8 cellular contexts compared by ENCODE assay signal in the genomic region with DNA sequence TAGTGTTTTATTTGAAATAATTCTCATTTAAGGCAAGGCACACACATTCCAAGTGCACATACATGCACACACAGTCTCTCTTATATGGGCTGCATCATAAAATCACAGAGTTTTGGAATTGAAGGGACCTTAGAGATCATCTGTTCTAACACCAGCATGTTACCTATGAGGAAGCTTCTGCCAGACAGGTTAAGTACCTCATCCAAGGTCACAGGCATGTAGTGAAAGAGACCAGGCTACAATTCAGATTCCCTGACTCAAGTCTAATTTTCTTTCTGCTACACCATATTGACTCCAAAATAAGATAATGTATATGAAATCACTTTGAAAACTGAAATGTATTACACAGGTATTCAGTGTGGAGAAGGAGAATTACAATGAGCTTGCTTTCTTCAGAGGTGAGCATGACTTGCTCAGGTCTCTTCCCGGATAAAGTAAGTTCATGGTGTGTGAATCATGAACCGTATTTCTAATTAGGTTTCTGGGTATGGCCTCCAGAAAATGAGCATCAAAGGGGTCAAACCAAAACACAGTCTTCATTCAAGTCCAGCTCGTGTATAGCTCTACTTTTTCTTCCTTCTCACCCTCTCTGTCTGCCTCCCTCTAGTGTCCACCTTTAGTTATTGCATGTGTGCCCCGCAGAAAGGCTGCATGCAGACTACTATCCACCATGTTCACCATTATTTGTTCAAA.
DNase-seq lines count a peak whose midpoint lies in the region; ATAC-seq, FAIRE-seq and TF ChIP-seq lines count a peak whose summit lies in the region.

No MANE protein-coding gene starts in this region.

- no peaks in the 10 kb centered on the region for H3K9me2 ChIP-seq in GM23338 (ENCODE audit: insufficient read depth)

- no peak overlapping the region for H3K4me3 Mint-ChIP-seq in GM23338
- peak overlapping the region; percentile 41 for H3K4me3 Mint-ChIP-seq in T-helper 17 cell

- H2AFZ ChIP-seq in GM23338: no peak overlapping the region

- DNase-seq in D721Med (ENCODE audit: insufficient read length, low spot score) (peak; percentile 47), GM23338 (ENCODE audit: low spot score) (peak; percentile 83), NCI-H1105 treated with DMSO at 0.1 percent for 48 hours (lab: John Stamatoyannopoulos, UW) (peak; percentile 76), T-helper 17 cell (peak in 2 of 3 donors; percentile 11 to 50), astrocyte of the cerebellum (ENCODE audit: low read depth) (peak; percentile 49), hypothalamus (lab: John Stamatoyannopoulos, UW) (peak in 31 of 51 donors; percentile 0 to 66 (median 13))
- DNase-seq in stimulated activated CD4-positive, alpha-beta T cell treated with anti-CD3 and anti-CD28 coated beads, Interleukin-15, amount 100 ng/mL, for 1 hour (ENCODE audit: low read depth in 1 of 2, low spot score in 1 of 2): peak; percentile 16 to 18

- no peaks in the 10 kb centered on the region for H3K27me3 ChIP-seq in GM23338 (ENCODE audit: insufficient read depth)

- ATAC-seq in GM23338 (peak; percentile 74), T-helper 17 cell (peak; percentile 96), GM21576 (IDR thresholded peaks at IDR 0.05; ENCODE audit: unreplicated experiment) (no peak)

- H3K4me3 ChIP-seq in GM23338 (no peak overlapping the region), astrocyte of the cerebellum (ENCODE audit: low read depth, low read length) (no peak overlapping the region)

- no peaks in the 10 kb centered on the region for H3F3A ChIP-seq in GM23338 (replicated peaks; ENCODE audit: low read depth)

- H3K36me3 ChIP-seq in GM23338 (ENCODE audit: insufficient read depth): no peaks in the 10 kb centered on the region

- peak; percentile 25 for FAIRE-seq in D721Med (lab: Jason Lieb, UNC)

- in situ Hi-C loops in astrocyte of the cerebellum (cut with HindIII; ENCODE audit: low sequenced_read_pairs): loop anchor here (5.0 kb wide), 3 partner anchors 57 to 417 kb away; no protein-coding TSS in a partner anchor

- H3K27me3 Mint-ChIP-seq in GM23338 (ENCODE audit: insufficient read depth, low read depth, poor library complexity) (peaks cover 5% of the 10 kb centered on the region), T-helper 17 cell (no peaks in the 10 kb centered on the region)

- H3K27ac Mint-ChIP-seq in GM23338: no peak overlapping the region
- no peak overlapping the region for H3K27ac Mint-ChIP-seq in T-helper 17 cell

- no peaks in the 10 kb centered on the region for H3K9me3 ChIP-seq in T-helper 17 cell (ENCODE audit: control insufficient read depth, low read length, poor library complexity, severe bottlenecking)

- no peaks in the 10 kb centered on the region for H3K79me2 ChIP-seq in GM23338 (replicated peaks; ENCODE audit: insufficient read depth)

- no peaks in the 10 kb centered on the region for H3K9me3 Mint-ChIP-seq in GM23338

- H4K20me1 ChIP-seq in GM23338 (replicated peaks; ENCODE audit: insufficient read depth): no peaks in the 10 kb centered on the region

- no peaks in the 10 kb centered on the region for H3K36me3 Mint-ChIP-seq in GM23338 (ENCODE audit: low read depth)
- no peaks in the 10 kb centered on the region for H3K36me3 Mint-ChIP-seq in T-helper 17 cell (ENCODE audit: low read depth)

- H3K4me1 ChIP-seq in GM23338 (ENCODE audit: insufficient read depth): peaks cover 7% of the 10 kb centered on the region; the same call in 1 of the 2 replicates

- H3K4me1 Mint-ChIP-seq in GM23338 (peaks cover 23% of the 10 kb centered on the region), T-helper 17 cell (peaks cover 10% of the 10 kb centered on the region)

- peak; percentile 88 for TF ChIP-seq CTCF in D721Med (IDR thresholded peaks at IDR 0.05; ENCODE audit: insufficient read depth, missing control alignments)
- TF ChIP-seq CTCF in GM23338 (conservative IDR thresholded peaks at IDR 0.05; ENCODE audit: low read depth in 2 of 2): peak; percentile 89 to 90
- peak; percentile 96 for TF ChIP-seq CTCF in astrocyte of the cerebellum (IDR thresholded peaks at IDR 0.05; ENCODE audit: low read depth, low read length, missing control alignments)

- H3K4me2 ChIP-seq in GM23338: no peak overlapping the region

- H3K27ac ChIP-seq in GM23338 (ENCODE audit: low read depth): no peak overlapping the region

TF ChIP-seq in GM23338, 12 proteins besides CTCF, POLR2A, EP300 and RAD21:
- TF ChIP-seq POLR2AphosphoS5 (IDR thresholded peaks at IDR 0.05; ENCODE audit: low read depth) (no peak), CREB1 (CRISPR knock-in tag; IDR thresholded peaks at IDR 0.05; ENCODE audit: low read depth) (no peak)
TF ChIP-seq in GM23338: peak in this region for 0.

Comparison
In these comparisons a context has a peak if more than half of its experiments do, and no peak if none do; other contexts are left out.
1. DNase-seq: peak in every context shown above with its lines; median percentile 83 in GM23338; 76 in NCI-H1105 treated with DMSO at 0.1 percent for 48 hours; 49 in astrocyte of the cerebellum; 47 in D721Med; 30 in T-helper 17 cell; 17 in stimulated activated CD4-positive, alpha-beta T cell treated with anti-CD3 and anti-CD28 coated beads, Interleukin-15, amount 100 ng/mL, for 1 hour; 13 in hypothalamus.